ENCODE assay signal across 8 cellular contexts in the genomic region with DNA sequence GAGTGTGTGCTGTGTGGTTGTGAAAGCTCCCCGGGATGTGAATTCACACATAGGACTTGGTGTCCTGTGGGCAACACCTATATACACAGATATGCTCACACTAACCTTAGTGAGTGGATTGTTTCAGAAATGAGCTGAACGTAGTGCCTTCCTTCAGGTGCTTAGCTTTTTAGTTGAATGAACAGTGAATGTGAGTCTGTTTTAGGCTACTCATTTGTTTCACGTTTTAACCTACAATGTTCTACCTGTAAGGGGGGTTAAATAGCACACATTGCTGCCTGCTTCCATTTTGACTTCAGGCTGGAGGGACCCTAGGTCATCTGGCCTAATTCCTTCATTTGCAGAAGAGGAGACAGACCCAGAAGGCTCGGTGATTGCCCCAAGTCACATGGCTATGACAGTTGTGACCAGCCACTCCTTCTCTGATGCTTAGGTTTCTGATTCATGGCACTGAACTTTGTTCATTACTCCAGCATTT. TPM values are rescaled to one million over a fixed set of nuclear protein-coding genes. Genes with fewer than 3 reads are reported as not detected.
A peak's percentile ranks its signal among the peaks of the same experiment; 100 is the strongest.
DNase-seq lines count a peak whose midpoint lies in the region; ATAC-seq lines count a peak whose summit lies in the region.
"Had no signal": no experiment of that assay in that cellular context is flagged by ENCODE, and none has a peak within 500 bp of the region (broad histone marks: within the 10 kb centered on the region; RNA-seq: fewer than 3 reads in every experiment).

No MANE protein-coding gene starts in this region.

- no peaks in the 10 kb centered on the region for H3K27me3 Mint-ChIP-seq in activated CD4-positive, alpha-beta memory T cell treated with anti-CD3 and anti-CD28 coated beads for 36 hours

- H3K27ac Mint-ChIP-seq in activated CD4-positive, alpha-beta memory T cell treated with anti-CD3 and anti-CD28 coated beads for 36 hours, result peak overlapping the region; percentile 26
- peak overlapping the region; percentile 98 for H3K27ac Mint-ChIP-seq in stimulated activated effector memory CD8-positive, alpha-beta T cell treated with anti-CD3 and anti-CD28 coated beads, Interleukin-12 subunit alpha, Interleukin-12 subunit beta, amount 100 ng/mL, for 72 hours

- CTCF ChIA-PET in activated CD4-positive, alpha-beta memory T cell treated with anti-CD3 and anti-CD28 coated beads for 36 hours (lab: Charles Lee), result interaction anchor here (2.4 kb wide), 1 partner anchor 76 kb away, joined by 18 read pairs; no protein-coding TSS in a partner anchor

- ATAC-seq in GM19023 (IDR thresholded peaks at IDR 0.05; ENCODE audit: unreplicated experiment) (peak; percentile 31), HG03039 (IDR thresholded peaks at IDR 0.05; ENCODE audit: unreplicated experiment) (peak; percentile 40)
- peak; percentile 68 for ATAC-seq in stimulated activated effector memory CD8-positive, alpha-beta T cell treated with anti-CD3 and anti-CD28 coated beads, Interleukin-12 subunit alpha, Interleukin-12 subunit beta, amount 100 ng/mL, for 72 hours

- H3K9me3 Mint-ChIP-seq in activated CD4-positive, alpha-beta memory T cell treated with anti-CD3 and anti-CD28 coated beads for 36 hours, result peaks cover 4% of the 10 kb centered on the region
- H3K9me3 Mint-ChIP-seq in stimulated activated effector memory CD8-positive, alpha-beta T cell treated with anti-CD3 and anti-CD28 coated beads, Interleukin-12 subunit alpha, Interleukin-12 subunit beta, amount 100 ng/mL, for 72 hours, result no peaks in the 10 kb centered on the region

- peaks cover 16% of the 10 kb centered on the region for H3K4me1 Mint-ChIP-seq in activated CD4-positive, alpha-beta memory T cell treated with anti-CD3 and anti-CD28 coated beads for 36 hours (ENCODE audit: low read depth)
- peaks cover 82% of the 10 kb centered on the region for H3K4me1 Mint-ChIP-seq in stimulated activated effector memory CD8-positive, alpha-beta T cell treated with anti-CD3 and anti-CD28 coated beads, Interleukin-12 subunit alpha, Interleukin-12 subunit beta, amount 100 ng/mL, for 72 hours

- H3K4me3 Mint-ChIP-seq in activated CD4-positive, alpha-beta memory T cell treated with anti-CD3 and anti-CD28 coated beads for 36 hours, result peak overlapping the region; percentile 31
- peak overlapping the region; percentile 91 for H3K4me3 Mint-ChIP-seq in stimulated activated effector memory CD8-positive, alpha-beta T cell treated with anti-CD3 and anti-CD28 coated beads, Interleukin-12 subunit alpha, Interleukin-12 subunit beta, amount 100 ng/mL, for 72 hours

- intact Hi-C loops in activated CD4-positive, alpha-beta memory T cell treated with anti-CD3 and anti-CD28 coated beads for 36 hours (cut with micrococcal nuclease), result no loop called here

- H3K36me3 Mint-ChIP-seq in activated CD4-positive, alpha-beta memory T cell treated with anti-CD3 and anti-CD28 coated beads for 36 hours, result peaks cover 2% of the 10 kb centered on the region
- peaks cover 17% of the 10 kb centered on the region for H3K36me3 Mint-ChIP-seq in stimulated activated effector memory CD8-positive, alpha-beta T cell treated with anti-CD3 and anti-CD28 coated beads, Interleukin-12 subunit alpha, Interleukin-12 subunit beta, amount 100 ng/mL, for 72 hours

- no peak for DNase-seq in activated CD4-positive, alpha-beta memory T cell treated with anti-CD3 and anti-CD28 coated beads for 36 hours
- no peak for DNase-seq in stimulated activated effector memory CD8-positive, alpha-beta T cell treated with anti-CD3 and anti-CD28 coated beads, Interleukin-12 subunit alpha, Interleukin-12 subunit beta, amount 100 ng/mL, for 72 hours (ENCODE audit: low spot score in 2 of 2)
- DNase-seq in COLO668 (lab: John Stamatoyannopoulos, UW; ENCODE audit: unreplicated experiment), result no peak
- no peak for DNase-seq in NCI-H226
- no peak for DNase-seq in activated gamma-delta T cell (lab: John Stamatoyannopoulos, UW)

- POLR2A ChIA-PET in activated CD4-positive, alpha-beta memory T cell treated with anti-CD3 and anti-CD28 coated beads for 36 hours (lab: Charles Lee), result no interaction called here

RNA-seq across cellular contexts. Expression of a gene that starts 1.0 kb away (rescaled TPM):
- 1 to 10 TPM; 6.9 to 7.6 TPM for total RNA-seq in activated CD4-positive, alpha-beta memory T cell treated with anti-CD3 and anti-CD28 coated beads for 36 hours
- total RNA-seq: fibroblast of lung had no signal

RNA-seq across cellular contexts. Expression of a gene that starts 46.4 kb away (rescaled TPM):
- total RNA-seq in activated CD4-positive, alpha-beta memory T cell treated with anti-CD3 and anti-CD28 coated beads for 36 hours, result not detected
